Comparison of ENCODE assay signal across 21 cellular contexts in the genomic region with DNA sequence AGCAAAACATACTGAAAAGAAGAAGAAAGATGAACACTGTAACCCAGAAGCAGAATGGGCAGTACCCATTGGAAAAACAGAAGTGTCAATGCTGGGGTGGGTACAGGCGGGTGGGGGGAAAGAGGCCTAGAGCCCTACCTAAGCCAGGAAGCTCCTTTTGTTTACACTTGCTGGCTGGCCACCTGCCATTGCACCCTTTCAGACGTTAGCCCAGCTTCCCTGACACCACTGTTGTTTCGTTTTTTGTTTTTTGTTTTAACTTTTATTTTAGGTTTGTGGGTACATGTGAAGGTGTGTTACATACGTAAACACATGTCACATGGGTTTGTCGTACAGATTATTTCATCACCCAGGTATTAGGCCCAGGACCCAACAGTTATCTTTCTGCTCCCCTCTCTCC. TPM values are rescaled to one million over a fixed set of nuclear protein-coding genes. Genes with fewer than 3 reads are reported as not detected.
DNase-seq lines count a peak whose midpoint lies in the region; ATAC-seq, FAIRE-seq and TF ChIP-seq lines count a peak whose summit lies in the region.
"Had no signal": no experiment of that assay in that cellular context is flagged by ENCODE, and none has a peak within 500 bp of the region (broad histone marks: within the 10 kb centered on the region; RNA-seq: fewer than 3 reads in every experiment).

No MANE protein-coding gene starts in this region.

- intact Hi-C loops in pancreas (cut with DNase I), result no loop called here

- no peaks in the 10 kb centered on the region for H3K9me3 Mint-ChIP-seq in activated T-helper 17 cell treated with anti-CD3 and anti-CD28 coated beads, Interleukin-2, amount 50 U/mL, for 72 hours
- H3K9me3 Mint-ChIP-seq: mesothelial cell of epicardium had no signal

- H3K27ac Mint-ChIP-seq in activated T-helper 17 cell treated with anti-CD3 and anti-CD28 coated beads, Interleukin-2, amount 50 U/mL, for 72 hours, result peak overlapping the region; percentile 38
- H3K27ac Mint-ChIP-seq: mesothelial cell of epicardium had no signal

- TF ChIP-seq CTCF in pancreas (IDR thresholded peaks at IDR 0.05), result no peak
- TF ChIP-seq CTCF in WERI-Rb-1 (IDR thresholded peaks at IDR 0.05; ENCODE audit: low read depth, low read length), result no peak

- peaks cover 14 to 26% (median 25%) of the 10 kb centered on the region in 3 donors for H3K4me1 ChIP-seq in pancreas

- no peaks in the 10 kb centered on the region for H3K27me3 ChIP-seq in pancreas
- H3K27me3 ChIP-seq in WERI-Rb-1 (ENCODE audit: insufficient read depth, low read depth, severe bottlenecking), result no peaks in the 10 kb centered on the region
- H3K27me3 ChIP-seq: MG63, tibial artery had no signal

- 29 to 34% methylated on average over 5 of the region's 5 CpGs for WGBS in pancreas, 2 donors

- H3K4me1 Mint-ChIP-seq in activated T-helper 17 cell treated with anti-CD3 and anti-CD28 coated beads, Interleukin-2, amount 50 U/mL, for 72 hours, result peaks cover 5% of the 10 kb centered on the region

- FAIRE-seq in pancreas (lab: Jason Lieb, UNC), result no peak
- FAIRE-seq: H1 had no signal

- H3K4me3 ChIP-seq in pancreas, result no peak overlapping the region
- no peak overlapping the region for H3K4me3 ChIP-seq in WERI-Rb-1 (ENCODE audit: low read depth, low read length)
- H3K4me3 ChIP-seq: MG63, tibial artery had no signal

- H3K27ac ChIP-seq in pancreas (peak overlapping the region in 2 of 4 donors; percentile 51 to 53), WERI-Rb-1 (no peak overlapping the region)
- H3K27ac ChIP-seq: C4-2B, tibial artery had no signal

- H3K27me3 Mint-ChIP-seq in activated T-helper 17 cell treated with anti-CD3 and anti-CD28 coated beads, Interleukin-2, amount 50 U/mL, for 72 hours, result no peaks in the 10 kb centered on the region

- no peaks in the 10 kb centered on the region for H3K36me3 Mint-ChIP-seq in activated T-helper 17 cell treated with anti-CD3 and anti-CD28 coated beads, Interleukin-2, amount 50 U/mL, for 72 hours (ENCODE audit: low read depth)
- H3K36me3 Mint-ChIP-seq: mesothelial cell of epicardium had no signal

- H3K36me3 ChIP-seq in pancreas, result no peaks in the 10 kb centered on the region
- H3K36me3 ChIP-seq in WERI-Rb-1, result peaks cover 4% of the 10 kb centered on the region
- H3K36me3 ChIP-seq: MG63, tibial artery had no signal

- no peak overlapping the region for H3K4me3 Mint-ChIP-seq in activated T-helper 17 cell treated with anti-CD3 and anti-CD28 coated beads, Interleukin-2, amount 50 U/mL, for 72 hours
- H3K4me3 Mint-ChIP-seq: mesothelial cell of epicardium had no signal

- H3K9me3 ChIP-seq in pancreas, result no peaks in the 10 kb centered on the region
- no peaks in the 10 kb centered on the region for H3K9me3 ChIP-seq in WERI-Rb-1 (ENCODE audit: severe bottlenecking)
- H3K9me3 ChIP-seq: MG63, tibial artery had no signal

- DNase-seq in NCI-H2107 treated with DMSO at 0.1 percent for 48 hours (lab: John Stamatoyannopoulos, UW; ENCODE audit: unreplicated experiment) (peak; percentile 49), NCI-H2107 (lab: John Stamatoyannopoulos, UW) (no peak), NCI-H1105 (lab: John Stamatoyannopoulos, UW) (peak; percentile 38), pancreas (no peak), WERI-Rb-1 (no peak), AG08396 (ENCODE audit: low spot score) (no peak)
- DNase-seq: 8988T; activated effector memory CD4-positive, alpha-beta T cell treated with anti-CD3 and anti-CD28 coated beads, Interleukin-2, amount 50 U/mL, for 16 hours; anterior cingulate cortex; EL; head of caudate nucleus; MG63; nucleus accumbens; stimulated activated CD4-positive, alpha-beta T cell treated with anti-CD3 and anti-CD28 coated beads, Interleukin-4, amount 100 ng/mL, for 1 hour; stimulated activated CD8-positive, alpha-beta memory T cell treated with anti-CD3 and anti-CD28 coated beads, Interleukin-4, amount 100 ng/mL, for 48 hours; tibial artery had no signal

- no peak for ATAC-seq in activated T-helper 17 cell treated with anti-CD3 and anti-CD28 coated beads, Interleukin-2, amount 50 U/mL, for 72 hours (replicated peaks)
- ATAC-seq in pancreas (peak in 3 of 4 donors; percentile 23 to 42 (median 42)), HG02981 (IDR thresholded peaks at IDR 0.05; ENCODE audit: unreplicated experiment) (no peak)

RNA-seq across cellular contexts. Expression of a gene that starts 55.4 kb away (rescaled TPM):
- total RNA-seq in activated T-helper 17 cell treated with anti-CD3 and anti-CD28 coated beads, Interleukin-2, amount 50 U/mL, for 72 hours, result 10 to 100 TPM in 1 of 2 donors, 1 to 10 TPM in 1; 2.7 to 35.2 TPM
- 10 to 100 TPM; 14.9 to 29.9 (median 20.0) TPM for total RNA-seq in pancreas
- polyA plus RNA-seq in pancreas, result 10 to 100 TPM; 18.7 to 21.3 TPM

Comparison
In these comparisons a context has a peak if more than half of its experiments do, and no peak if none do; other contexts are left out.
1. DNase-seq: peak in NCI-H2107 treated with DMSO at 0.1 percent for 48 hours (single experiment) and NCI-H1105 (single experiment); none in NCI-H2107 (single experiment), pancreas (0 of 6), WERI-Rb-1 (single experiment) and AG08396 (single experiment).
2. ATAC-seq: peak in pancreas (3 of 4); none in activated T-helper 17 cell treated with anti-CD3 and anti-CD28 coated beads, Interleukin-2, amount 50 U/mL, for 72 hours (single experiment) and HG02981 (single experiment).